In genomic region chr5:89871906-89872305, GRCh38 we compare ENCODE assay signal across 27 cellular contexts.
DNase-seq lines count a peak whose midpoint lies in the region; ATAC-seq, FAIRE-seq and TF ChIP-seq lines count a peak whose summit lies in the region.
"Had no signal": no experiment of that assay in that cellular context is flagged by ENCODE, and none has a peak within 500 bp of the region (broad histone marks: within the 10 kb centered on the region; RNA-seq: fewer than 3 reads in every experiment).

No MANE protein-coding gene starts in this region.

- H4K20me1 ChIP-seq in osteoblast (ENCODE audit: insufficient read depth, low read length), result no peaks in the 10 kb centered on the region

- no peaks in the 10 kb centered on the region for H3K79me2 ChIP-seq in osteoblast (ENCODE audit: insufficient read depth, low read length)

- H3K4me1 ChIP-seq in osteoblast (ENCODE audit: insufficient read depth, low read length), result no peaks in the 10 kb centered on the region

- no peak for ATAC-seq in HG02885 (IDR thresholded peaks at IDR 0.05; ENCODE audit: poor library complexity, unreplicated experiment)
- no peak for ATAC-seq in HG03457 (IDR thresholded peaks at IDR 0.05; ENCODE audit: unreplicated experiment)
- ATAC-seq: Panc1 had no signal

- peak overlapping the region; percentile 18 for H3K4me2 ChIP-seq in osteoblast (ENCODE audit: insufficient read depth, low read length)
- H3K4me2 ChIP-seq: SK-N-SH had no signal

- peak; percentile 44 for FAIRE-seq in GM12892 (lab: Jason Lieb, UNC)
- FAIRE-seq: GM19239 had no signal

- DNase-seq in GM12892 (ENCODE audit: insufficient read length) (no peak), MV-4-11 (lab: John Stamatoyannopoulos, UW) (peak; percentile 28), coronary artery (ENCODE audit: low spot score) (no peak), osteoblast (ENCODE audit: insufficient read length, low spot score, missing footprints) (no peak), NCI-H1436 treated with DMSO at 0.1 percent for 48 hours (lab: John Stamatoyannopoulos, UW) (no peak), AG20443 (ENCODE audit: low spot score) (no peak)
- DNase-seq: AML-193; CD8-positive, alpha-beta memory T cell; DMS53; GDM1; GOT3; HCEC 1CT; Karpas-422; NCI-H1092; NCI-H1694; NCI-H2081; NCI-H2171; NCI-H345; NCI-H524 treated with DMSO at 0.1 percent for 48 hours; NCI-H82; SIG-M5; SK-N-SH had no signal

- no peak overlapping the region for H3K27ac ChIP-seq in coronary artery
- H3K27ac ChIP-seq in osteoblast (ENCODE audit: low read depth, low read length), result no peak overlapping the region
- H3K27ac ChIP-seq: C4-2B had no signal

- H3K4me3 ChIP-seq in coronary artery (peak overlapping the region; percentile 27), osteoblast (ENCODE audit: insufficient read depth, low read length) (no peak overlapping the region)

- H3K27me3 ChIP-seq in osteoblast (ENCODE audit: insufficient read depth, low read length), result no peaks in the 10 kb centered on the region

- peaks cover 2% of the 10 kb centered on the region for H3K9me3 ChIP-seq in osteoblast (ENCODE audit: low read depth, low read length)
- H3K9me3 ChIP-seq: SK-N-SH had no signal

- no peak for TF ChIP-seq POLR2A in GM12892 (IDR thresholded peaks at IDR 0.05; ENCODE audit: low read depth, low read length)

- no peaks in the 10 kb centered on the region for H3K36me3 ChIP-seq in osteoblast (ENCODE audit: insufficient read depth, low read length)

- TF ChIP-seq CTCF in coronary artery (IDR thresholded peaks at IDR 0.05) (no peak), osteoblast (IDR thresholded peaks at IDR 0.05; ENCODE audit: extremely low read depth, low read depth, low read length) (no peak)

- peak overlapping the region; percentile 17 for H2AFZ ChIP-seq in osteoblast (ENCODE audit: low read length)
